In genomic region chr17:4908301-4908700, GRCh38 we compare ENCODE assay signal across 1 cellular context.
TF ChIP-seq lines count a peak whose summit lies in the region.

No MANE protein-coding gene starts in this region.

TF ChIP-seq in HepG2, 621 proteins besides CTCF, POLR2A, EP300 and RAD21 (continued from another document and continues in another):
- TF ChIP-seq TBL1XR1 (IDR thresholded peaks at IDR 0.05; ENCODE audit: borderline replicate concordance, low read length, partially characterized antibody) = no peak
- TF ChIP-seq SMYD3 (CRISPR knock-in tag; IDR thresholded peaks at IDR 0.05) = no peak
- TF ChIP-seq, protein P1, sequence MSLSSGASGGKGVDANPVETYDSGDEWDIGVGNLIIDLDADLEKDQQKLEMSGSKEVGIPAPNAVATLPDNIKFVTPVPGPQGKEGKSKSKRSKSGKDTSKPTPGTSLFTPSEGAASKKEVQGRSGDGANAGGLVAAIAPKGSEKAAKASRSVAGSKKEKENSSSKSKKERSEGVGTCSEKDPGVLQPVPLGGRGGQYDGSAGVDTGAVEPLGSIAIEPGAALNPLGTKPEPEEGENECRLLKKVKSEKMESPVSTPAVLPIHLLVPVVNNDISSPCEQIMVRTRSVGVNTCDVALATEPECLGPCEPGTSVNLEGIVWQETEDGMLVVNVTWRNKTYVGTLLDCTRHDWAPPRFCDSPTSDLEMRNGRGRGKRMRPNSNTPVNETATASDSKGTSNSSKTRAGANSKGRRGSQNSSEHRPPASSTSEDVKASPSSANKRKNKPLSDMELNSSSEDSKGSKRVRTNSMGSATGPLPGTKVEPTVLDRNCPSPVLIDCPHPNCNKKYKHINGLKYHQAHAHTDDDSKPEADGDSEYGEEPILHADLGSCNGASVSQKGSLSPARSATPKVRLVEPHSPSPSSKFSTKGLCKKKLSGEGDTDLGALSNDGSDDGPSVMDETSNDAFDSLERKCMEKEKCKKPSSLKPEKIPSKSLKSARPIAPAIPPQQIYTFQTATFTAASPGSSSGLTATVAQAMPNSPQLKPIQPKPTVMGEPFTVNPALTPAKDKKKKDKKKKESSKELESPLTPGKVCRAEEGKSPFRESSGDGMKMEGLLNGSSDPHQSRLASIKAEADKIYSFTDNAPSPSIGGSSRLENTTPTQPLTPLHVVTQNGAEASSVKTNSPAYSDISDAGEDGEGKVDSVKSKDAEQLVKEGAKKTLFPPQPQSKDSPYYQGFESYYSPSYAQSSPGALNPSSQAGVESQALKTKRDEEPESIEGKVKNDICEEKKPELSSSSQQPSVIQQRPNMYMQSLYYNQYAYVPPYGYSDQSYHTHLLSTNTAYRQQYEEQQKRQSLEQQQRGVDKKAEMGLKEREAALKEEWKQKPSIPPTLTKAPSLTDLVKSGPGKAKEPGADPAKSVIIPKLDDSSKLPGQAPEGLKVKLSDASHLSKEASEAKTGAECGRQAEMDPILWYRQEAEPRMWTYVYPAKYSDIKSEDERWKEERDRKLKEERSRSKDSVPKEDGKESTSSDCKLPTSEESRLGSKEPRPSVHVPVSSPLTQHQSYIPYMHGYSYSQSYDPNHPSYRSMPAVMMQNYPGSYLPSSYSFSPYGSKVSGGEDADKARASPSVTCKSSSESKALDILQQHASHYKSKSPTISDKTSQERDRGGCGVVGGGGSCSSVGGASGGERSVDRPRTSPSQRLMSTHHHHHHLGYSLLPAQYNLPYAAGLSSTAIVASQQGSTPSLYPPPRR (CRISPR knock-in tag; IDR thresholded peaks at IDR 0.05; ENCODE audit: borderline replicate concordance) = no peak; the same call in 1 of the 2 replicates
- TF ChIP-seq, protein P2, sequence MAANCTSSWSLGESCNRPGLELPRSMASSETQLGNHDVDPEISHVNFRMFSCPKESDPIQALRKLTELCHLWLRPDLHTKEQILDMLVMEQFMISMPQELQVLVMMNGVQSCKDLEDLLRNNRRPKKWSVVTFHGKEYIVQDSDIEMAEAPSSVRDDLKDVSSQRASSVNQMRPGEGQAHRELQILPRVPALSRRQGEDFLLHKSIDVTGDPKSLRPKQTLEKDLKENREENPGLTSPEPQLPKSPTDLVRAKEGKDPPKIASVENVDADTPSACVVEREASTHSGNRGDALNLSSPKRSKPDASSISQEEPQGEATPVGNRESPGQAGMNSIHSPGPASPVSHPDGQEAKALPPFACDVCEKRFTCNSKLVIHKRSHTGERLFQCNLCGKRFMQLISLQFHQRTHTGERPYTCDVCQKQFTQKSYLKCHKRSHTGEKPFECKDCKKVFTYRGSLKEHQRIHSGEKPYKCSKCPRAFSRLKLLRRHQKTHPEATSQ (CRISPR knock-in tag; IDR thresholded peaks at IDR 0.05; ENCODE audit: borderline replicate concordance) = no peak
- no peak; the same call in 1 of the 2 replicates for TF ChIP-seq ZSCAN31 (CRISPR knock-in tag; IDR thresholded peaks at IDR 0.05; ENCODE audit: low read depth)
- no peak for TF ChIP-seq YY1 (IDR thresholded peaks at IDR 0.05; ENCODE audit: insufficient read depth, insufficient replicate concordance, low read depth, low read length)
- no peak for TF ChIP-seq NPAS2 (CRISPR knock-in tag; IDR thresholded peaks at IDR 0.05; ENCODE audit: borderline replicate concordance)
- TF ChIP-seq, protein P3, sequence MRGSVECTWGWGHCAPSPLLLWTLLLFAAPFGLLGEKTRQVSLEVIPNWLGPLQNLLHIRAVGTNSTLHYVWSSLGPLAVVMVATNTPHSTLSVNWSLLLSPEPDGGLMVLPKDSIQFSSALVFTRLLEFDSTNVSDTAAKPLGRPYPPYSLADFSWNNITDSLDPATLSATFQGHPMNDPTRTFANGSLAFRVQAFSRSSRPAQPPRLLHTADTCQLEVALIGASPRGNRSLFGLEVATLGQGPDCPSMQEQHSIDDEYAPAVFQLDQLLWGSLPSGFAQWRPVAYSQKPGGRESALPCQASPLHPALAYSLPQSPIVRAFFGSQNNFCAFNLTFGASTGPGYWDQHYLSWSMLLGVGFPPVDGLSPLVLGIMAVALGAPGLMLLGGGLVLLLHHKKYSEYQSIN (CRISPR knock-in tag; IDR thresholded peaks at IDR 0.05; ENCODE audit: borderline replicate concordance) = no peak
- peak; percentile 39; the same call in 1 of the 2 replicates for TF ChIP-seq KMT2B (CRISPR knock-in tag; IDR thresholded peaks at IDR 0.05)
- TF ChIP-seq HNF4A (CRISPR knock-in tag; IDR thresholded peaks at IDR 0.05) = peak; percentile 83
- TF ChIP-seq TCF7 (IDR thresholded peaks at IDR 0.05; ENCODE audit: low read depth) = no peak
- no peak for TF ChIP-seq ZNF225 (CRISPR knock-in tag; IDR thresholded peaks at IDR 0.05)
- TF ChIP-seq KAT2B (IDR thresholded peaks at IDR 0.05; ENCODE audit: borderline replicate concordance, low read depth, low read length) = no peak
- TF ChIP-seq CBX5 (CRISPR knock-in tag; IDR thresholded peaks at IDR 0.05; ENCODE audit: borderline replicate concordance) = peak; percentile 66; the same call in 1 of the 2 replicates
- TF ChIP-seq, protein P4, sequence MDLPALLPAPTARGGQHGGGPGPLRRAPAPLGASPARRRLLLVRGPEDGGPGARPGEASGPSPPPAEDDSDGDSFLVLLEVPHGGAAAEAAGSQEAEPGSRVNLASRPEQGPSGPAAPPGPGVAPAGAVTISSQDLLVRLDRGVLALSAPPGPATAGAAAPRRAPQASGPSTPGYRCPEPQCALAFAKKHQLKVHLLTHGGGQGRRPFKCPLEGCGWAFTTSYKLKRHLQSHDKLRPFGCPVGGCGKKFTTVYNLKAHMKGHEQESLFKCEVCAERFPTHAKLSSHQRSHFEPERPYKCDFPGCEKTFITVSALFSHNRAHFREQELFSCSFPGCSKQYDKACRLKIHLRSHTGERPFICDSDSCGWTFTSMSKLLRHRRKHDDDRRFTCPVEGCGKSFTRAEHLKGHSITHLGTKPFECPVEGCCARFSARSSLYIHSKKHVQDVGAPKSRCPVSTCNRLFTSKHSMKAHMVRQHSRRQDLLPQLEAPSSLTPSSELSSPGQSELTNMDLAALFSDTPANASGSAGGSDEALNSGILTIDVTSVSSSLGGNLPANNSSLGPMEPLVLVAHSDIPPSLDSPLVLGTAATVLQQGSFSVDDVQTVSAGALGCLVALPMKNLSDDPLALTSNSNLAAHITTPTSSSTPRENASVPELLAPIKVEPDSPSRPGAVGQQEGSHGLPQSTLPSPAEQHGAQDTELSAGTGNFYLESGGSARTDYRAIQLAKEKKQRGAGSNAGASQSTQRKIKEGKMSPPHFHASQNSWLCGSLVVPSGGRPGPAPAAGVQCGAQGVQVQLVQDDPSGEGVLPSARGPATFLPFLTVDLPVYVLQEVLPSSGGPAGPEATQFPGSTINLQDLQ (CRISPR knock-in tag; IDR thresholded peaks at IDR 0.05) = no peak
- TF ChIP-seq ZKSCAN8 (CRISPR knock-in tag; IDR thresholded peaks at IDR 0.05; ENCODE audit: borderline replicate concordance) = 0 out of 2 replicates have a peak, but pooled peaks have one; percentile 33
- no peak for TF ChIP-seq ZNF230 (CRISPR knock-in tag; IDR thresholded peaks at IDR 0.05)
- TF ChIP-seq, protein P5, sequence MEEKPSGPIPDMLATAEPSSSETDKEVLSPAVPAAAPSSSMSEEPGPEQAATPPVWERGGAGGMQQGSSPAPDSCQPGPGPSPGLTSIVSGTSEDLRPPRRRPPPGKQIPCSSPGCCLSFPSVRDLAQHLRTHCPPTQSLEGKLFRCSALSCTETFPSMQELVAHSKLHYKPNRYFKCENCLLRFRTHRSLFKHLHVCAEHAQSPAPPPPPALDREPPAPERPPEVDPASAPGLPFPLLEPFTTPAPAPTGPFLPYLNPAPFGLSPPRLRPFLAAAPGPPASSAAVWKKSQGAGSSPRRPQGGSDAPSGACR (CRISPR knock-in tag; IDR thresholded peaks at IDR 0.05) = no peak; the same call in 1 of the 2 replicates
- TF ChIP-seq, protein P6, sequence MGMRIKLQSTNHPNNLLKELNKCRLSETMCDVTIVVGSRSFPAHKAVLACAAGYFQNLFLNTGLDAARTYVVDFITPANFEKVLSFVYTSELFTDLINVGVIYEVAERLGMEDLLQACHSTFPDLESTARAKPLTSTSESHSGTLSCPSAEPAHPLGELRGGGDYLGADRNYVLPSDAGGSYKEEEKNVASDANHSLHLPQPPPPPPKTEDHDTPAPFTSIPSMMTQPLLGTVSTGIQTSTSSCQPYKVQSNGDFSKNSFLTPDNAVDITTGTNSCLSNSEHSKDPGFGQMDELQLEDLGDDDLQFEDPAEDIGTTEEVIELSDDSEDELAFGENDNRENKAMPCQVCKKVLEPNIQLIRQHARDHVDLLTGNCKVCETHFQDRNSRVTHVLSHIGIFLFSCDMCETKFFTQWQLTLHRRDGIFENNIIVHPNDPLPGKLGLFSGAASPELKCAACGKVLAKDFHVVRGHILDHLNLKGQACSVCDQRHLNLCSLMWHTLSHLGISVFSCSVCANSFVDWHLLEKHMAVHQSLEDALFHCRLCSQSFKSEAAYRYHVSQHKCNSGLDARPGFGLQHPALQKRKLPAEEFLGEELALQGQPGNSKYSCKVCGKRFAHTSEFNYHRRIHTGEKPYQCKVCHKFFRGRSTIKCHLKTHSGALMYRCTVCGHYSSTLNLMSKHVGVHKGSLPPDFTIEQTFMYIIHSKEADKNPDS (CRISPR knock-in tag; IDR thresholded peaks at IDR 0.05) = no peak
- TF ChIP-seq CERS6 (CRISPR knock-in tag; IDR thresholded peaks at IDR 0.05) = no peak
- no peak for TF ChIP-seq ZNF704 (CRISPR knock-in tag; IDR thresholded peaks at IDR 0.05; ENCODE audit: borderline replicate concordance)
- TF ChIP-seq SALL1 (CRISPR knock-in tag; IDR thresholded peaks at IDR 0.05) = peak; percentile 83
- peak; percentile 30; the same call in 1 of the 2 replicates for TF ChIP-seq ZBTB49 (CRISPR knock-in tag; IDR thresholded peaks at IDR 0.05; ENCODE audit: borderline replicate concordance)
- TF ChIP-seq ZBTB4 (CRISPR knock-in tag; IDR thresholded peaks at IDR 0.05; ENCODE audit: borderline replicate concordance) = no peak
- TF ChIP-seq, protein P7, sequence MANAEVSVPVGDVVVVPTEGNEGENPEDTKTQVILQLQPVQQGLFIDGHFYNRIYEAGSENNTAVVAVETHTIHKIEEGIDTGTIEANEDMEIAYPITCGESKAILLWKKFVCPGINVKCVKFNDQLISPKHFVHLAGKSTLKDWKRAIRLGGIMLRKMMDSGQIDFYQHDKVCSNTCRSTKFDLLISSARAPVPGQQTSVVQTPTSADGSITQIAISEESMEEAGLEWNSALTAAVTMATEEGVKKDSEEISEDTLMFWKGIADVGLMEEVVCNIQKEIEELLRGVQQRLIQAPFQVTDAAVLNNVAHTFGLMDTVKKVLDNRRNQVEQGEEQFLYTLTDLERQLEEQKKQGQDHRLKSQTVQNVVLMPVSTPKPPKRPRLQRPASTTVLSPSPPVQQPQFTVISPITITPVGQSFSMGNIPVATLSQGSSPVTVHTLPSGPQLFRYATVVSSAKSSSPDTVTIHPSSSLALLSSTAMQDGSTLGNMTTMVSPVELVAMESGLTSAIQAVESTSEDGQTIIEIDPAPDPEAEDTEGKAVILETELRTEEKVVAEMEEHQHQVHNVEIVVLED (CRISPR knock-in tag; IDR thresholded peaks at IDR 0.05; ENCODE audit: borderline replicate concordance) = peak; percentile 37; the same call in 1 of the 2 replicates
- no peak for TF ChIP-seq ZNF232 (CRISPR knock-in tag; IDR thresholded peaks at IDR 0.05; ENCODE audit: borderline replicate concordance)
- no peak for TF ChIP-seq ZBTB1 (CRISPR knock-in tag; IDR thresholded peaks at IDR 0.05; ENCODE audit: borderline replicate concordance)
- TF ChIP-seq NONO (IDR thresholded peaks at IDR 0.05) = no peak
- TF ChIP-seq NONO (CRISPR knock-in tag; conservative IDR thresholded peaks at IDR 0.05) = no peak; the same call in 1 of the 2 replicates
- TF ChIP-seq TMF1 (CRISPR knock-in tag; IDR thresholded peaks at IDR 0.05; ENCODE audit: low read depth) = no peak
- no peak for TF ChIP-seq ZNF207 (IDR thresholded peaks at IDR 0.05; ENCODE audit: borderline replicate concordance)
- TF ChIP-seq FOSL2 (CRISPR knock-in tag; IDR thresholded peaks at IDR 0.05) = no peak
